Comparison of ENCODE assay signal across 7 cellular contexts in genomic region chr1:50976111-50976889, GRCh38. TPM values are rescaled to one million over a fixed set of nuclear protein-coding genes. Genes with fewer than 3 reads are reported as not detected.
DNase-seq lines count a peak whose midpoint lies in the region; ATAC-seq, FAIRE-seq and TF ChIP-seq lines count a peak whose summit lies in the region.

No MANE protein-coding gene starts in this region.

- POLR2A ChIA-PET in H1 (lab: Charles Lee; ENCODE audit: partially characterized antibody) = no interaction called here
- POLR2A ChIA-PET in HEK293T (lab: Yijun Ruan, JAX) = interaction anchor here (1.0 to 4.4 kb wide), 9 partner anchors 7 to 273 kb away, joined by 3 to 58 read pairs (median 3); partner anchors contain the start of genes CDKN2C and FAF1

- H3K23ac ChIP-seq in H1 (ENCODE audit: insufficient read length) = no peak overlapping the region

- TF ChIP-seq EP300 in H1 (IDR thresholded peaks at IDR 0.05; ENCODE audit: borderline replicate concordance in 1 of 2, low read depth in 2 of 2, low read length in 2 of 2) = no peak

- 0 out of 2 replicates have a peak overlapping the region, but pooled peaks have one; percentile 35 for H2BK12ac ChIP-seq in H1 (ENCODE audit: low read depth, low read length)

- H3K9ac ChIP-seq in H1 (replicated peaks in 1 of 4; ENCODE audit: extremely low read depth in 1 of 4, low read depth in 3 of 4, low read length in 3 of 4) = no peak overlapping the region

- peaks cover 8 to 9% of the 10 kb centered on the region in 2 experiments for H4K20me1 ChIP-seq in H1 (replicated peaks in 1 of 2; ENCODE audit: control insufficient read depth in 1 of 2, insufficient read depth in 2 of 2, low read length in 2 of 2)

- peaks cover 3% of the 10 kb centered on the region; the same call in 1 of the 2 replicates for H3K23me2 ChIP-seq in H1 (ENCODE audit: low read depth, low read length)

- ATAC-seq in GM18505 (IDR thresholded peaks at IDR 0.05; ENCODE audit: unreplicated experiment) (no peak), HG03432 (IDR thresholded peaks at IDR 0.05; ENCODE audit: unreplicated experiment) (peak; percentile 14), psoas muscle (no peak), HG03521 (IDR thresholded peaks at IDR 0.05; ENCODE audit: unreplicated experiment) (no peak)

- H3K36me3 ChIP-seq in H1 (ENCODE audit: control insufficient read depth in 2 of 4, insufficient read depth in 4 of 4, low read length in 3 of 4) (no peaks in the 10 kb centered on the region), psoas muscle (ENCODE audit: insufficient read depth in 1 of 2, low read depth in 1 of 2) (no peaks in the 10 kb centered on the region)

- H3K4ac ChIP-seq in H1 (replicated peaks; ENCODE audit: insufficient read length, low read depth, low read length) = no peak overlapping the region

- no peak overlapping the region for H2AK5ac ChIP-seq in H1 (ENCODE audit: low read depth, low read length)

- no peak overlapping the region for H3K56ac ChIP-seq in H1 (replicated peaks; ENCODE audit: insufficient read length, low read depth, low read length)

- H2BK20ac ChIP-seq in H1 (ENCODE audit: low read length) = no peak overlapping the region

- no peak overlapping the region for H2AFZ ChIP-seq in H1 (ENCODE audit: low read length)

- no peak overlapping the region for H3K27ac ChIP-seq in H1 (ENCODE audit: low read depth, low read length)
- peak overlapping the region; percentile 98 for H3K27ac ChIP-seq in psoas muscle

- no peaks in the 10 kb centered on the region for H3K9me3 ChIP-seq in H1 (ENCODE audit: insufficient read depth in 2 of 2, low read depth in 1 of 2, low read length in 1 of 2)
- H3K9me3 ChIP-seq in psoas muscle = no peaks in the 10 kb centered on the region

- peak overlapping the region in 3 of 4 experiments; percentile 10 to 67 (median 13); a peak in 4 of 8 replicates for H3K4me3 ChIP-seq in H1 (ENCODE audit: extremely low read depth in 1 of 4, insufficient read depth in 2 of 4, low read depth in 3 of 4, low read length in 4 of 4)
- peak overlapping the region; percentile 92 for H3K4me3 ChIP-seq in psoas muscle

- H4K5ac ChIP-seq in H1 (ENCODE audit: insufficient read length, low read depth, low read length) = no peak overlapping the region

- no peaks in the 10 kb centered on the region for H3K79me1 ChIP-seq in H1 (ENCODE audit: low read depth, low read length)

- H2BK120ac ChIP-seq in H1 (replicated peaks; ENCODE audit: low read depth, low read length) = no peak overlapping the region

- H2BK5ac ChIP-seq in H1 (ENCODE audit: low read depth, low read length) = no peak overlapping the region

- peak overlapping the region; percentile 54 to 74; a peak in 3 of 4 replicates for H3K4me2 ChIP-seq in H1 (ENCODE audit: insufficient read depth in 1 of 2, low read depth in 2 of 2, low read length in 2 of 2)

- intact Hi-C loops in psoas muscle (cut with DNase I) = no loop called here

- peaks cover 2 to 6% (median 4%) of the 10 kb centered on the region in 4 experiments; a peak in 5 of 7 replicates for H3K4me1 ChIP-seq in H1 (replicated peaks in 1 of 4; ENCODE audit: control insufficient read depth in 3 of 4, insufficient read depth in 4 of 4, low read length in 3 of 4)
- H3K4me1 ChIP-seq in psoas muscle = peaks cover 28% of the 10 kb centered on the region

- no peak overlapping the region for H4K8ac ChIP-seq in H1 (ENCODE audit: extremely low read depth, insufficient read depth, low read length)

- peak; percentile 42 for FAIRE-seq in H1 (lab: Jason Lieb, UNC)

- 4% methylated on average over 19 of the region's 19 CpGs; no CpG with 5 or more reads in 1 of the 2 experiments for WGBS in H1 (ENCODE audit: extremely low coverage in 1 of 2, insufficient coverage in 1 of 2, insufficient read length in 1 of 2, insufficient replicate concordance in 2 of 2, low coverage in 1 of 2, low lambda C conversion rate in 2 of 2, missing lambda C conversion rate in 1 of 2), 2 experiments
- WGBS in psoas muscle, 3 donors = 55 to 65% (median 55%) methylated on average over 19 of the region's 19 CpGs

- CTCF ChIA-PET in H1 (lab: Charles Lee; ENCODE audit: partially characterized antibody) (interaction anchor here (0.6 to 3.0 kb wide), 4 partner anchors 47 to 356 kb away, joined by 3 to 14 read pairs (median 3); no protein-coding TSS in a partner anchor), HEK293T (lab: Yijun Ruan, JAX) (interaction anchor here (1.0 kb wide), 1 partner anchor 213 kb away, joined by 4 read pairs; no protein-coding TSS in a partner anchor)

- no peak overlapping the region for H3K14ac ChIP-seq in H1 (ENCODE audit: insufficient read length)

- H2BK15ac ChIP-seq in H1 (ENCODE audit: low read length) = no peak overlapping the region

- TF ChIP-seq RAD21 in H1 (IDR thresholded peaks at IDR 0.05 in 1 of 2, conservative IDR thresholded peaks at IDR 0.05 in 1 of 2; ENCODE audit: low read depth in 2 of 2, low read length in 2 of 2) = no peak

- TF ChIP-seq POLR2A in GM18505 (IDR thresholded peaks at IDR 0.05; ENCODE audit: borderline replicate concordance, extremely low read depth, insufficient read depth, insufficient read length) (peak; percentile 45), Raji (IDR thresholded peaks at IDR 0.05; ENCODE audit: insufficient read depth, low read depth, low read length) (peak; percentile 4; the same call in 1 of the 2 replicates), H1 (IDR thresholded peaks at IDR 0.05; ENCODE audit: control extremely low read depth in 1 of 2, low read depth in 2 of 2, low read length in 2 of 2) (no peak)

- H3K18ac ChIP-seq in H1 (ENCODE audit: extremely low read depth, low read length) = no peak overlapping the region

- no peaks in the 10 kb centered on the region for H3K79me2 ChIP-seq in H1 (ENCODE audit: control insufficient read depth in 1 of 2, insufficient read depth in 2 of 2, low read length in 2 of 2)

- TF ChIP-seq CTCF in H1 (IDR thresholded peaks at IDR 0.05; ENCODE audit: control extremely low read depth in 1 of 3, insufficient read depth in 1 of 3, low read depth in 1 of 3, low read length in 3 of 3) (no peak), psoas muscle (IDR thresholded peaks at IDR 0.05) (no peak)

- peak in 1 of 2 experiments; percentile 55 for DNase-seq in H1 (ENCODE audit: low read depth in 1 of 2, low spot score in 2 of 2)
- no peak for DNase-seq in psoas muscle
- no peak for DNase-seq in HEK293T (ENCODE audit: extremely low spot score)

- H4K91ac ChIP-seq in H1 (replicated peaks; ENCODE audit: insufficient read length, low read length) = no peak overlapping the region

- peaks cover 46 to 98% (median 70%) of the 10 kb centered on the region in 4 experiments for H3K27me3 ChIP-seq in H1 (replicated peaks in 1 of 4; ENCODE audit: control insufficient read depth in 3 of 4, extremely low read depth in 1 of 4, insufficient read depth in 3 of 4, low read length in 3 of 4)
- no peaks in the 10 kb centered on the region for H3K27me3 ChIP-seq in psoas muscle (ENCODE audit: insufficient read depth in 3 of 3, low read length in 2 of 3)

TF ChIP-seq in H1, 55 proteins besides CTCF, POLR2A, EP300 and RAD21 (continues in another document):
- TF ChIP-seq RNF2 (IDR thresholded peaks at IDR 0.05; ENCODE audit: borderline replicate concordance, low read depth, low read length, missing control alignments, poor library complexity, severe bottlenecking) = peak; percentile 91
- TF ChIP-seq ZNF274 (IDR thresholded peaks at IDR 0.05; ENCODE audit: borderline replicate concordance, extremely low read depth, low read length) = no peak

TF ChIP-seq in HEK293T, 16 proteins besides CTCF, POLR2A, EP300 and RAD21:
- no peak for TF ChIP-seq FOXK2 (IDR thresholded peaks at IDR 0.05)
- no peak for TF ChIP-seq CTBP1 (IDR thresholded peaks at IDR 0.05; ENCODE audit: borderline replicate concordance)
- TF ChIP-seq FOXM1 (IDR thresholded peaks at IDR 0.05; ENCODE audit: borderline replicate concordance) = no peak
- TF ChIP-seq SP1 (IDR thresholded peaks at IDR 0.05) = no peak
- TF ChIP-seq ZNF384 (IDR thresholded peaks at IDR 0.05) = no peak
- TF ChIP-seq L3MBTL2 (conservative IDR thresholded peaks at IDR 0.05) = no peak
- no peak for TF ChIP-seq FOXA1 (IDR thresholded peaks at IDR 0.05)
- no peak for TF ChIP-seq ELF4 (IDR thresholded peaks at IDR 0.05)
- no peak for TF ChIP-seq LEF1 (IDR thresholded peaks at IDR 0.05; ENCODE audit: borderline replicate concordance)
- no peak for TF ChIP-seq HDGF (IDR thresholded peaks at IDR 0.05; ENCODE audit: borderline replicate concordance)
- no peak for TF ChIP-seq BHLHE40 (IDR thresholded peaks at IDR 0.05; ENCODE audit: borderline replicate concordance)
- no peak for TF ChIP-seq ARNT (IDR thresholded peaks at IDR 0.05)
- no peak for TF ChIP-seq TARDBP (IDR thresholded peaks at IDR 0.05)

RNA-seq across cellular contexts. Expression of gene CDKN2C, which starts 6.3 kb away (rescaled TPM):
- total RNA-seq in H1 (2021; fragmentation: NEBNext Ultra II Directional; extraction: Animal tissue kit (Norgen Biotek cat#: 25700)) = not detected in 2 replicates
- polyA plus RNA-seq in H1 (2011; rRNA removed) (0.05 TPM in 1 of 2 replicates, not detected in the other), psoas muscle (10 to 100 TPM in 1 of 3 donors, 1 to 10 TPM in 2; 4.6 to 12.7 (median 7.8) TPM)
- not detected for polyA plus RNA-seq in H1 (2011; cell fraction: cytosol; rRNA removed)
- 0.06 TPM for polyA plus RNA-seq in H1 (2011; cell fraction: nucleus; rRNA removed)
- polyA plus RNA-seq in H1 (2012, experiment 1 of 2) = not detected in 4 replicates
- not detected for polyA plus RNA-seq in H1 (2012, experiment 2 of 2)
- polyA plus RNA-seq in H1 (2013, experiment 1 of 2) = not detected
- polyA plus RNA-seq in H1 (2013, experiment 2 of 2) = not detected
- not detected in 2 replicates for polyA minus RNA-seq in H1 (2011; rRNA and poly(A)+ RNA removed)
- 0.81 TPM for polyA minus RNA-seq in H1 (2011; cell fraction: cytosol; rRNA and poly(A)+ RNA removed)
- polyA minus RNA-seq in H1 (2011; cell fraction: nucleus; rRNA and poly(A)+ RNA removed) = 0.50 TPM
- total RNA-seq in psoas muscle = 1 to 10 TPM; 3.5 to 7.4 (median 6.5) TPM

RNA-seq across cellular contexts. Expression of gene FAF1, which starts 16.2 kb away (rescaled TPM):
- 63.9 and 65.9 TPM in 2 replicates for total RNA-seq in H1 (2021; fragmentation: NEBNext Ultra II Directional; extraction: Animal tissue kit (Norgen Biotek cat#: 25700))
- polyA plus RNA-seq in H1 (2011; rRNA removed) (5.9 and 10.8 TPM in 2 replicates), psoas muscle (100 to 1,000 TPM in 1 of 3 donors, 10 to 100 TPM in 2; 67.8 to 128 (median 71.8) TPM)
- 16.2 TPM for polyA plus RNA-seq in H1 (2011; cell fraction: cytosol; rRNA removed)
- polyA plus RNA-seq in H1 (2011; cell fraction: nucleus; rRNA removed) = 4.7 TPM
- polyA plus RNA-seq in H1 (2012, experiment 1 of 2) = 41.9 to 60.7 TPM (median 46.5 TPM) in 4 replicates
- polyA plus RNA-seq in H1 (2012, experiment 2 of 2) = 7.3 TPM
- 21.9 TPM for polyA plus RNA-seq in H1 (2013, experiment 1 of 2)
- polyA plus RNA-seq in H1 (2013, experiment 2 of 2) = 23.1 TPM
- 44.3 and 62.3 TPM in 2 replicates for polyA minus RNA-seq in H1 (2011; rRNA and poly(A)+ RNA removed)
- 19.8 TPM for polyA minus RNA-seq in H1 (2011; cell fraction: cytosol; rRNA and poly(A)+ RNA removed)
- polyA minus RNA-seq in H1 (2011; cell fraction: nucleus; rRNA and poly(A)+ RNA removed) = 54.6 TPM
- total RNA-seq in psoas muscle = 100 to 1,000 TPM in 3 of 4 donors, 10 to 100 TPM in 1; 84.0 to 120 (median 109) TPM

Comparison
In these comparisons a context has a peak if more than half of its experiments do, and no peak if none do; other contexts are left out.
1. POLR2A ChIP-seq: peak in GM18505 (single experiment) and Raji (single experiment); none in H1 (0 of 2).